Comparison of ENCODE assay signal across 18 cellular contexts in genomic region chr6:93238632-93239031, GRCh38.
A peak's percentile ranks its signal among the peaks of the same experiment; 100 is the strongest.
DNase-seq lines count a peak whose midpoint lies in the region; ATAC-seq and TF ChIP-seq lines count a peak whose summit lies in the region.
"Had no signal": no experiment of that assay in that cellular context is flagged by ENCODE, and none has a peak within 500 bp of the region (broad histone marks: within the 10 kb centered on the region; RNA-seq: fewer than 3 reads in every experiment).

No MANE protein-coding gene starts in this region.

- no peak for TF ChIP-seq CTCF in parathyroid adenoma (IDR thresholded peaks at IDR 0.05)

- peaks cover 10% of the 10 kb centered on the region for H3K79me2 ChIP-seq in parathyroid adenoma

- no peak overlapping the region for H3K4me2 ChIP-seq in parathyroid adenoma (ENCODE audit: low read length)

- H3K9me3 ChIP-seq in parathyroid adenoma (ENCODE audit: control insufficient read depth, low read length) = no peaks in the 10 kb centered on the region

- H3K36me3 ChIP-seq in parathyroid adenoma (ENCODE audit: control insufficient read depth, insufficient read depth, low read length) = no peaks in the 10 kb centered on the region

- no peak overlapping the region for H3K9ac ChIP-seq in parathyroid adenoma
- H3K9ac ChIP-seq: GM23248 had no signal

- no peak overlapping the region for H2AFZ ChIP-seq in parathyroid adenoma
- H2AFZ ChIP-seq: GM23248 had no signal

- peak; percentile 11 for DNase-seq in NCI-H82 (lab: John Stamatoyannopoulos, UW)
- DNase-seq in NCI-H82 treated with DMSO at 0.1 percent for 48 hours (lab: John Stamatoyannopoulos, UW; ENCODE audit: unreplicated experiment) = no peak
- DNase-seq in caudate nucleus (lab: John Stamatoyannopoulos, UW) = peak in 9 of 61 donors; percentile 1 to 49 (median 4)
- no peak for DNase-seq in NCI-H510A treated with DMSO at 0.1 percent for 48 hours (lab: John Stamatoyannopoulos, UW)
- no peak for DNase-seq in OCI-M1 (lab: John Stamatoyannopoulos, UW)
- DNase-seq: 8988T; C1 segment of cervical spinal cord; Calu3; CD4-positive, alpha-beta memory T cell; COR-L47; DMS53; DMS79 treated with DMSO at 0.1 percent for 48 hours; GF-D8; GM23248; H7; HCEC 1CT had no signal

- no peak overlapping the region for H3K4me3 ChIP-seq in parathyroid adenoma (ENCODE audit: low read depth, low read length)
- H3K4me3 ChIP-seq: GM23248 had no signal

- peaks cover 26% of the 10 kb centered on the region for H3K4me1 ChIP-seq in parathyroid adenoma

- H3K27ac ChIP-seq in caudate nucleus (ENCODE audit: low read depth, low read length) (peak overlapping the region; percentile 1), parathyroid adenoma (peak overlapping the region; percentile 88)
- H3K27ac ChIP-seq: GM23248 had no signal

- H3K27me3 ChIP-seq in parathyroid adenoma (ENCODE audit: control insufficient read depth, insufficient read depth, low read length) = no peaks in the 10 kb centered on the region

- no peak for ATAC-seq in GM18520 (IDR thresholded peaks at IDR 0.05; ENCODE audit: unreplicated experiment)
